In genomic region chr6:166296035-166296883, GRCh38 we compare ENCODE assay signal across 22 cellular contexts. TPM values are rescaled to one million over a fixed set of nuclear protein-coding genes. Genes with fewer than 3 reads are reported as not detected.
"Had no signal": no experiment of that assay in that cellular context is flagged by ENCODE, and none has a peak within 500 bp of the region (broad histone marks: within the 10 kb centered on the region; RNA-seq: fewer than 3 reads in every experiment).

No MANE protein-coding gene starts in this region.

- H3K4me3 ChIP-seq: ascending aorta, cardiac muscle cell, neural progenitor cell, spleen, tibial artery had no signal

- DNase-seq: activated CD4-positive, alpha-beta T cell treated with anti-CD3 and anti-CD28 coated beads for 48 hours; activated CD4-positive, alpha-beta T cell treated with anti-CD3 and anti-CD28 coated beads, Interleukin-2, amount 50 U/mL, for 48 hours; activated CD8-positive, alpha-beta memory T cell treated with anti-CD3 and anti-CD28 coated beads, Interleukin-2, amount 50 U/mL, for 48 hours; activated naive CD4-positive, alpha-beta T cell; activated T-cell treated with anti-CD3 and anti-CD28 coated beads, Interleukin-2, amount 50 U/mL, for 24 hours; cortex of kidney; endodermal cell; foreskin fibroblast; left colon; naive thymus-derived CD8-positive, alpha-beta T cell; occipital lobe; right cardiac atrium; spleen; stimulated activated naive CD4-positive, alpha-beta T cell treated with Interleukin-2 at 50 U/mL for 16 hours; T-helper 17 cell; T1000; tibial artery; WERI-Rb-1 had no signal

- H3K27me3 ChIP-seq: ascending aorta, cardiac muscle cell, neural progenitor cell had no signal

- H2AFZ ChIP-seq: neural progenitor cell had no signal

- H3K4me2 ChIP-seq: neural progenitor cell had no signal

- H3K4me1 ChIP-seq: ascending aorta, neural progenitor cell, spleen, tibial artery had no signal

- H3K36me3 ChIP-seq: ascending aorta, cardiac muscle cell, neural progenitor cell, spleen, tibial artery, WERI-Rb-1 had no signal

- H3K9me3 ChIP-seq: ascending aorta, spleen, tibial artery had no signal

- H3K27ac ChIP-seq: ascending aorta, cardiac muscle cell, neural progenitor cell, spleen, tibial artery, WERI-Rb-1 had no signal

- H3K9ac ChIP-seq: neural progenitor cell had no signal

RNA-seq across cellular contexts. Expression of gene PRR18, which starts 11.9 kb away (rescaled TPM):
- polyA plus RNA-seq: keratinocyte; naive thymus-derived CD8-positive, alpha-beta T cell had no signal
